Comparison of ENCODE assay signal across 14 cellular contexts in genomic region chr10:78433722-78434535, GRCh38.
DNase-seq lines count a peak whose midpoint lies in the region; ATAC-seq and TF ChIP-seq lines count a peak whose summit lies in the region.
"Had no signal": no experiment of that assay in that cellular context is flagged by ENCODE, and none has a peak within 500 bp of the region (broad histone marks: within the 10 kb centered on the region; RNA-seq: fewer than 3 reads in every experiment).

No MANE protein-coding gene starts in this region.

- H3K27me3 ChIP-seq in heart right ventricle = no peaks in the 10 kb centered on the region
- peaks cover 0 to 3% (median 0%) of the 10 kb centered on the region in 3 donors for H3K27me3 ChIP-seq in skeletal muscle tissue (ENCODE audit: control insufficient read depth in 3 of 3, insufficient read depth in 3 of 3, low read length in 3 of 3)

- H3K4me3 ChIP-seq in heart right ventricle = no peak overlapping the region
- H3K4me3 ChIP-seq in skeletal muscle tissue (ENCODE audit: low read length in 3 of 3) = peak overlapping the region in 1 of 3 donors; percentile 41

- H3K36me3 ChIP-seq in heart right ventricle (no peaks in the 10 kb centered on the region), skeletal muscle tissue (ENCODE audit: control insufficient read depth in 3 of 3, insufficient read depth in 3 of 3, low read length in 3 of 3) (no peaks in the 10 kb centered on the region)

- intact Hi-C loops in heart right ventricle (cut with DNase I) = loop anchor here in 1 of 10 donors (10.0 kb wide), 1 partner anchor 631 kb away; the partner anchor contains the start of gene ZMIZ1

- WGBS in heart right ventricle, 2 donors = 63% methylated on average over 12 of the region's 12 CpGs

- peak; percentile 13 to 47 (median 17) for DNase-seq in NCI-H1417 (lab: John Stamatoyannopoulos, UW)
- no peak for DNase-seq in NCI-H1417 treated with DMSO at 0.1 percent for 48 hours (lab: John Stamatoyannopoulos, UW)
- peak; percentile 18 for DNase-seq in OCI-M1 (lab: John Stamatoyannopoulos, UW)
- no peak for DNase-seq in heart right ventricle
- no peak for DNase-seq in NCI-H1436 treated with DMSO at 0.1 percent for 48 hours (lab: John Stamatoyannopoulos, UW)
- DNase-seq: activated CD4-positive, alpha-beta T cell treated with anti-CD3 and anti-CD28 coated beads for 48 hours; activated effector memory CD4-positive, alpha-beta T cell treated with anti-CD3 and anti-CD28 coated beads, Interleukin-2, amount 50 U/mL, for 16 hours; NCI-H187; stimulated activated CD4-positive, alpha-beta T cell treated with anti-CD3 and anti-CD28 coated beads, Interleukin-15, amount 100 ng/mL, for 24 hours had no signal

- peak overlapping the region in 2 of 3 donors; percentile 10 to 33 for H3K9ac ChIP-seq in skeletal muscle tissue (ENCODE audit: low read depth in 1 of 3, low read length in 3 of 3)

- ATAC-seq in heart right ventricle (peak; percentile 37 to 68 (median 52)), GM19035 (IDR thresholded peaks at IDR 0.05; ENCODE audit: unreplicated experiment) (no peak), HG03442 (IDR thresholded peaks at IDR 0.05; ENCODE audit: unreplicated experiment) (no peak)
- ATAC-seq: stimulated activated memory B cell treated with anti-CD40 and anti-IgM and Interleukin-4, amounts not matched to agents 10 μg/mL and 1 μg/mL and 100 μg/mL, for 72 hours had no signal

- H3K9me3 ChIP-seq in heart right ventricle (peaks cover 0 to 2% (median 0%) of the 10 kb centered on the region in 11 donors), skeletal muscle tissue (ENCODE audit: control insufficient read depth in 3 of 3, low read length in 3 of 3) (no peaks in the 10 kb centered on the region)

- TF ChIP-seq CTCF in heart right ventricle (IDR thresholded peaks at IDR 0.05) = no peak

- H3K27ac ChIP-seq in heart right ventricle (peak overlapping the region in 5 of 10 donors; percentile 7 to 49 (median 22)), skeletal muscle tissue (ENCODE audit: low read depth, low read length) (no peak overlapping the region)
- H3K27ac ChIP-seq: 22Rv1 had no signal

- peaks cover 11 to 44% (median 32%) of the 10 kb centered on the region in 9 donors for H3K4me1 ChIP-seq in heart right ventricle
- H3K4me1 ChIP-seq in skeletal muscle tissue (ENCODE audit: control insufficient read depth in 3 of 3, insufficient read depth in 3 of 3, low read length in 3 of 3) = peaks cover 16 to 21% (median 20%) of the 10 kb centered on the region in 3 donors

Comparison
In these comparisons a context has a peak if more than half of its experiments do, and no peak if none do; other contexts are left out.
1. DNase-seq: peak in NCI-H1417 (3 of 3) and OCI-M1 (single experiment); none in NCI-H1417 treated with DMSO at 0.1 percent for 48 hours (single experiment), heart right ventricle (0 of 2) and NCI-H1436 treated with DMSO at 0.1 percent for 48 hours (single experiment).
2. ATAC-seq: peak in heart right ventricle (8 of 8); none in GM19035 (single experiment) and HG03442 (single experiment).